Comparison of ENCODE assay signal across 13 cellular contexts in genomic region chr7:2800923-2801682, GRCh38. TPM values are rescaled to one million over a fixed set of nuclear protein-coding genes. Genes with fewer than 3 reads are reported as not detected.
DNase-seq lines count a peak whose midpoint lies in the region; ATAC-seq, FAIRE-seq and TF ChIP-seq lines count a peak whose summit lies in the region.
"Had no signal": no experiment of that assay in that cellular context is flagged by ENCODE, and none has a peak within 500 bp of the region (broad histone marks: within the 10 kb centered on the region; RNA-seq: fewer than 3 reads in every experiment).

No MANE protein-coding gene starts in this region.

- FAIRE-seq in small intestine (lab: Jason Lieb, UNC) = no peak
- FAIRE-seq: TTC549 had no signal

- no peak overlapping the region for H3K4me3 Mint-ChIP-seq in T-helper 17 cell
- H3K4me3 Mint-ChIP-seq in activated T-helper 2 cell treated with anti-CD3 and anti-CD28 coated beads, Interferon-gamma antibody, Interleukin-2, Interleukin-4, amounts not matched to agents 10 μg/mL and 5 μg/mL and 100 μg/mL, durations not matched to agents 14 hours and 24 hours and 36 hours (ENCODE audit: low read depth) = no peak overlapping the region

- H3K27me3 Mint-ChIP-seq in T-helper 17 cell = no peaks in the 10 kb centered on the region
- H3K27me3 Mint-ChIP-seq in activated T-helper 2 cell treated with anti-CD3 and anti-CD28 coated beads, Interferon-gamma antibody, Interleukin-2, Interleukin-4, amounts not matched to agents 10 μg/mL and 5 μg/mL and 100 μg/mL, durations not matched to agents 14 hours and 24 hours and 36 hours (ENCODE audit: low read depth) = no peaks in the 10 kb centered on the region

- TF ChIP-seq CTCF in heart left ventricle (IDR thresholded peaks at IDR 0.05) = no peak

- peak; percentile 52 for ATAC-seq in GM19023 (IDR thresholded peaks at IDR 0.05; ENCODE audit: unreplicated experiment)
- no peak for ATAC-seq in T-helper 17 cell
- ATAC-seq in heart left ventricle = peak in 1 of 4 donors; percentile 19

- H3K4me1 ChIP-seq in heart left ventricle = peaks cover 3 to 77% (median 60%) of the 10 kb centered on the region in 12 donors
- H3K4me1 ChIP-seq in small intestine (ENCODE audit: control insufficient read depth in 2 of 2, insufficient read depth in 1 of 2, low read depth in 1 of 2, low read length in 1 of 2) = peaks cover 3 to 7% of the 10 kb centered on the region in 2 donors

- H3K27ac Mint-ChIP-seq in T-helper 17 cell = peak overlapping the region; percentile 72
- no peak overlapping the region for H3K27ac Mint-ChIP-seq in activated T-helper 2 cell treated with anti-CD3 and anti-CD28 coated beads, Interferon-gamma antibody, Interleukin-2, Interleukin-4, amounts not matched to agents 10 μg/mL and 5 μg/mL and 100 μg/mL, durations not matched to agents 14 hours and 24 hours and 36 hours

- no peaks in the 10 kb centered on the region for H3K9me3 Mint-ChIP-seq in activated T-helper 2 cell treated with anti-CD3 and anti-CD28 coated beads, Interferon-gamma antibody, Interleukin-2, Interleukin-4, amounts not matched to agents 10 μg/mL and 5 μg/mL and 100 μg/mL, durations not matched to agents 14 hours and 24 hours and 36 hours

- H3K4me3 ChIP-seq in heart left ventricle = no peak overlapping the region
- no peak overlapping the region for H3K4me3 ChIP-seq in small intestine (ENCODE audit: low read depth in 1 of 2, low read length in 2 of 2)

- DNase-seq in T-helper 17 cell (no peak), heart left ventricle (peak; percentile 63 to 77 (median 68)), small intestine (peak; percentile 16), NCI-H1694 treated with DMSO at 0.1 percent for 48 hours (lab: John Stamatoyannopoulos, UW) (no peak), GOT3 (lab: John Stamatoyannopoulos, UW) (no peak), NCI-H1436 treated with DMSO at 0.1 percent for 48 hours (lab: John Stamatoyannopoulos, UW) (no peak)
- no peak for DNase-seq in activated T-helper 2 cell treated with anti-CD3 and anti-CD28 coated beads, Interferon-gamma antibody, Interleukin-2, Interleukin-4, amounts not matched to agents 10 μg/mL and 5 μg/mL and 100 μg/mL, durations not matched to agents 14 hours and 24 hours and 36 hours (ENCODE audit: low spot score)
- DNase-seq: central memory CD4-positive, alpha-beta T cell; kidney glomerular epithelial cell; NCI-H1048; stimulated activated CD4-positive, alpha-beta T cell treated with anti-CD3 and anti-CD28 coated beads, Interleukin-4, amount 100 ng/mL, for 1 hour had no signal

- intact Hi-C loops in heart left ventricle (cut with DNase I) = loop anchor here in 6 of 10 donors (5.0 to 10.0 kb wide), 3 partner anchors 39 to 66 kb away; partner anchors contain the start of gene GNA12 (in 1 of the 6)
- intact Hi-C loops in activated T-helper 2 cell treated with anti-CD3 and anti-CD28 coated beads, Interferon-gamma antibody, Interleukin-2, Interleukin-4, amounts not matched to agents 10 μg/mL and 5 μg/mL and 100 μg/mL, durations not matched to agents 14 hours and 24 hours and 36 hours (cut with micrococcal nuclease) = no loop called here

- peaks cover 45% of the 10 kb centered on the region for H3K4me1 Mint-ChIP-seq in T-helper 17 cell
- peaks cover 37% of the 10 kb centered on the region for H3K4me1 Mint-ChIP-seq in activated T-helper 2 cell treated with anti-CD3 and anti-CD28 coated beads, Interferon-gamma antibody, Interleukin-2, Interleukin-4, amounts not matched to agents 10 μg/mL and 5 μg/mL and 100 μg/mL, durations not matched to agents 14 hours and 24 hours and 36 hours (ENCODE audit: low read depth)

- H3K27ac ChIP-seq in heart left ventricle (peak overlapping the region in 11 of 12 donors; percentile 49 to 84 (median 75)), small intestine (ENCODE audit: low read depth in 1 of 2, low read length in 1 of 2) (no peak overlapping the region)

- H3K36me3 ChIP-seq in heart left ventricle = no peaks in the 10 kb centered on the region
- no peaks in the 10 kb centered on the region for H3K36me3 ChIP-seq in small intestine (ENCODE audit: control insufficient read depth in 2 of 2, insufficient read depth in 2 of 2, low read length in 2 of 2)

- TF ChIP-seq POLR2A in heart left ventricle (IDR thresholded peaks at IDR 0.05) = no peak

- H3K9me3 ChIP-seq in T-helper 17 cell (ENCODE audit: control insufficient read depth, low read length, poor library complexity, severe bottlenecking) (no peaks in the 10 kb centered on the region), heart left ventricle (no peaks in the 10 kb centered on the region), small intestine (ENCODE audit: control insufficient read depth, low read depth) (no peaks in the 10 kb centered on the region)

- no peaks in the 10 kb centered on the region for H3K36me3 Mint-ChIP-seq in T-helper 17 cell (ENCODE audit: low read depth)
- no peaks in the 10 kb centered on the region for H3K36me3 Mint-ChIP-seq in activated T-helper 2 cell treated with anti-CD3 and anti-CD28 coated beads, Interferon-gamma antibody, Interleukin-2, Interleukin-4, amounts not matched to agents 10 μg/mL and 5 μg/mL and 100 μg/mL, durations not matched to agents 14 hours and 24 hours and 36 hours (ENCODE audit: low read depth)

- H3K27me3 ChIP-seq in heart left ventricle (no peaks in the 10 kb centered on the region), small intestine (ENCODE audit: control insufficient read depth in 2 of 2, insufficient read depth in 2 of 2, low read length in 2 of 2) (no peaks in the 10 kb centered on the region)

- 71 to 76% (median 75%) methylated on average over 16 of the region's 16 CpGs for WGBS in heart left ventricle, 4 donors
- WGBS in small intestine, 3 donors = 71 to 77% (median 72%) methylated on average over 16 of the region's 16 CpGs

RNA-seq across cellular contexts. Expression of gene GNA12, which starts 43.0 kb away (rescaled TPM):
- total RNA-seq in T-helper 17 cell (10 to 100 TPM; 13.5 to 19.2 TPM), heart left ventricle (10 to 100 TPM; 30.0 to 56.5 (median 34.9) TPM)
- polyA plus RNA-seq in heart left ventricle (10 to 100 TPM; 10.7 to 39.3 TPM), small intestine (10 to 100 TPM in 1 of 3 donors, 1 to 10 TPM in 2; 3.4 to 19.2 (median 9.7) TPM)
- 40.9 and 41.4 TPM in 2 replicates for total RNA-seq in activated T-helper 2 cell treated with anti-CD3 and anti-CD28 coated beads, Interferon-gamma antibody, Interleukin-2, Interleukin-4, amounts not matched to agents 10 μg/mL and 5 μg/mL and 100 μg/mL, durations not matched to agents 14 hours and 24 hours and 36 hours

Comparison
In these comparisons a context has a peak if more than half of its experiments do, and no peak if none do; other contexts are left out.
1. DNase-seq: peak in heart left ventricle (5 of 5) and small intestine (single experiment); none in T-helper 17 cell (0 of 3), NCI-H1694 treated with DMSO at 0.1 percent for 48 hours (single experiment), activated T-helper 2 cell treated with anti-CD3 and anti-CD28 coated beads, Interferon-gamma antibody, Interleukin-2, Interleukin-4, amounts not matched to agents 10 μg/mL and 5 μg/mL and 100 μg/mL, durations not matched to agents 14 hours and 24 hours and 36 hours (single experiment), GOT3 (single experiment) and NCI-H1436 treated with DMSO at 0.1 percent for 48 hours (single experiment).
2. H3K27ac ChIP-seq: peak in heart left ventricle (11 of 12); none in small intestine (0 of 2).